In the genomic region with DNA sequence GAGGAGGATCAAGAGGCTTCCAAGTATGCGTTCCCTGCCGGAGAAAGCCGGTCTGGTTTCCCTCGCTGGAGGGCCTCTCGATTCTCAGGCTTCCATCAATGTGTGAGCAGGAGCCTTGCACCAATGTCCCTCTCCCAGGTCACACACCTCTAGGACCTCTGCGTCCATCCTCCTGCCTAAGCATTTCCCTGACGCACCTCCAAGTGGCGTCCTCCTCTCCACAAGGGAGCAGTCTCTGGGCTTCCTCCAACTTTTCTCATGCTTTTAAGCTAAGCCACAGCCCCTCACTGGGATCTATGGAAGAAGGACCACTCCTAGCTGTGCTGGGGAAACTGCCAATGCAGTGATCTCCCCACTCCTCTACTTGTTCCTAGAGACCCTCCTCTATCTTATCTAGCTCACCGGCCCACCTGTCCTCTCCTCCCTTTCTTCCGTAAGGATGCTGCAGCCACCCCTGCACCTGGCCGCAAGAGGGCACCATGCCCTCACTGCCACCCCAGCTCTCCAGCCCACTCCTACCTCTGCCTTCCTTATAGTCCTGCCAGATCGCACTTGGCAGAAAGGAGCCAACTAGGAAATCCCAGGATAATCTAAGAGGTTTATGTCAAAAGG, we compare ENCODE assay signal across 8 cellular contexts.
A peak's percentile ranks its signal among the peaks of the same experiment; 100 is the strongest.
DNase-seq lines count a peak whose midpoint lies in the region; ATAC-seq and TF ChIP-seq lines count a peak whose summit lies in the region.

No MANE protein-coding gene starts in this region.

- no peak overlapping the region for H3K4me3 Mint-ChIP-seq in glutamatergic neuron (ENCODE audit: unreplicated experiment)

- H3K27ac Mint-ChIP-seq in glutamatergic neuron (ENCODE audit: unreplicated experiment), result peak overlapping the region; percentile 77

- peaks cover 8% of the 10 kb centered on the region for H3K4me1 Mint-ChIP-seq in glutamatergic neuron (ENCODE audit: low read depth, unreplicated experiment)

- H3K4me3 ChIP-seq in GM12865 (ENCODE audit: low read depth, low read length), result no peak overlapping the region

- no peaks in the 10 kb centered on the region for H3K36me3 Mint-ChIP-seq in glutamatergic neuron (ENCODE audit: unreplicated experiment)

- DNase-seq in GM12865 (ENCODE audit: low read depth) (peak; percentile 8), NCI-H1694 (lab: John Stamatoyannopoulos, UW) (peak; percentile 60), glutamatergic neuron (peak; percentile 44), GF-D8 (lab: John Stamatoyannopoulos, UW) (no peak)
- DNase-seq in activated CD8-positive, alpha-beta memory T cell treated with anti-CD3 and anti-CD28 coated beads for 24 hours, result peak; percentile 67
- peak; percentile 14 to 31 for DNase-seq in stimulated activated CD4-positive, alpha-beta T cell treated with anti-CD3 and anti-CD28 coated beads, Interleukin-1b, Interleukin-23, amount 100 ng/mL, for 4 hours (ENCODE audit: low read depth in 2 of 2)

- peaks cover 14% of the 10 kb centered on the region for H3K27me3 Mint-ChIP-seq in glutamatergic neuron (ENCODE audit: unreplicated experiment)

- TF ChIP-seq CTCF in GM12865 (IDR thresholded peaks at IDR 0.05; ENCODE audit: insufficient read depth, low read depth, low read length, missing control alignments), result peak; percentile 49
- peak; percentile 71 for TF ChIP-seq CTCF in glutamatergic neuron (IDR thresholded peaks at IDR 0.05; ENCODE audit: partially characterized antibody, unreplicated experiment)

- H3K9me3 Mint-ChIP-seq in glutamatergic neuron (ENCODE audit: unreplicated experiment), result no peaks in the 10 kb centered on the region

- ATAC-seq in GM21529 (IDR thresholded peaks at IDR 0.05; ENCODE audit: unreplicated experiment) (no peak), HG03354 (IDR thresholded peaks at IDR 0.05; ENCODE audit: poor library complexity, severe bottlenecking, unreplicated experiment) (no peak)
